In the genomic region with DNA sequence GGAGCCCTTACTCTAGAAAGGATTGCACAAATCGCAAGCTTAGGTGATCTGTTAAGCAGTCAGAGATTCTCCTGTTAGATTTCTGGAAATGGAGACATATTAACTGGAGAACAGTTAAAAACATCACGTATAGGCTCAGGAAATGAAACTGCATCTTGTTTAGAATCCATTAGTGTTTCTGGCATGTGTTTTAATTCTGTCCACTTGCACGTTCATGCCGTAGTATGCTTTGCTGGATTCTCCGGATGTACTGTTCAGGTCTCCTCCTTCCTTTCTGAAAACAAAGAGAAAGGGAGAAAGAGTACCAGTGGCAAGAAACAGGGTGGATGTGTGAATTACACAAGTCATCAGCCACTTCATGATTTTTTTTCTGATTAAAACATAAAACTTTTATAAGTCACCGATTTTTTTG, we compare ENCODE assay signal across 8 cellular contexts. TPM values are rescaled to one million over a fixed set of nuclear protein-coding genes. Genes with fewer than 3 reads are reported as not detected.
DNase-seq lines count a peak whose midpoint lies in the region; ATAC-seq and TF ChIP-seq lines count a peak whose summit lies in the region.

No MANE protein-coding gene starts in this region.

- no peak for TF ChIP-seq CTCF in AG09309 (IDR thresholded peaks at IDR 0.05; ENCODE audit: control insufficient read depth, insufficient read depth, low read depth, low read length, missing control alignments)
- no peak for TF ChIP-seq CTCF in GM20000 (IDR thresholded peaks at IDR 0.05; ENCODE audit: extremely low read depth, missing control alignments)

- peaks cover 56% of the 10 kb centered on the region for H3K4me1 Mint-ChIP-seq in activated T-helper 1 cell treated with anti-CD3 and anti-CD28 coated beads, Interleukin-12 subunit alpha, Interleukin-12 subunit beta, Interleukin-2, Interleukin-4 antibody, amounts not matched to agents 30 ng/mL and 10 ng/mL and 1 ng/mL, durations not matched to agents 14 hours and 24 hours and 36 hours (ENCODE audit: low read depth)
- H3K4me1 Mint-ChIP-seq in stimulated activated naive CD8-positive, alpha-beta T cell treated with anti-CD3 and anti-CD28 coated beads, Interleukin-15, amount 100 ng/mL, for 72 hours = peaks cover 68% of the 10 kb centered on the region

- peaks cover 82% of the 10 kb centered on the region for H3K27me3 Mint-ChIP-seq in activated T-helper 1 cell treated with anti-CD3 and anti-CD28 coated beads, Interleukin-12 subunit alpha, Interleukin-12 subunit beta, Interleukin-2, Interleukin-4 antibody, amounts not matched to agents 30 ng/mL and 10 ng/mL and 1 ng/mL, durations not matched to agents 14 hours and 24 hours and 36 hours (ENCODE audit: insufficient read depth)
- H3K27me3 Mint-ChIP-seq in stimulated activated naive CD8-positive, alpha-beta T cell treated with anti-CD3 and anti-CD28 coated beads, Interleukin-15, amount 100 ng/mL, for 72 hours = peaks cover 35% of the 10 kb centered on the region

- DNase-seq in AG09309 (ENCODE audit: low read depth) (no peak), GM20000 (ENCODE audit: low spot score) (peak; percentile 51), NCI-H446 (lab: John Stamatoyannopoulos, UW) (no peak), ecto neural progenitor cell (ENCODE audit: low spot score) (no peak)
- DNase-seq in activated T-helper 1 cell treated with anti-CD3 and anti-CD28 coated beads, Interleukin-12 subunit alpha, Interleukin-12 subunit beta, Interleukin-2, Interleukin-4 antibody, amounts not matched to agents 30 ng/mL and 10 ng/mL and 1 ng/mL, durations not matched to agents 14 hours and 24 hours and 36 hours (ENCODE audit: low spot score) = no peak
- DNase-seq in stimulated activated naive CD8-positive, alpha-beta T cell treated with anti-CD3 and anti-CD28 coated beads, Interleukin-15, amount 100 ng/mL, for 72 hours = peak in 1 of 2 donors; percentile 28

- peaks cover 23% of the 10 kb centered on the region for H3K4me1 ChIP-seq in iPS-20b (ENCODE audit: insufficient read depth, low read length)

- H3K27ac Mint-ChIP-seq in activated T-helper 1 cell treated with anti-CD3 and anti-CD28 coated beads, Interleukin-12 subunit alpha, Interleukin-12 subunit beta, Interleukin-2, Interleukin-4 antibody, amounts not matched to agents 30 ng/mL and 10 ng/mL and 1 ng/mL, durations not matched to agents 14 hours and 24 hours and 36 hours = no peak overlapping the region
- peak overlapping the region; percentile 88 to 96 for H3K27ac Mint-ChIP-seq in stimulated activated naive CD8-positive, alpha-beta T cell treated with anti-CD3 and anti-CD28 coated beads, Interleukin-15, amount 100 ng/mL, for 72 hours

- no peaks in the 10 kb centered on the region for H3K9me3 ChIP-seq in iPS-20b (ENCODE audit: insufficient read depth, low read depth, low read length)

- peak overlapping the region; percentile 87 for H3K4me3 Mint-ChIP-seq in activated T-helper 1 cell treated with anti-CD3 and anti-CD28 coated beads, Interleukin-12 subunit alpha, Interleukin-12 subunit beta, Interleukin-2, Interleukin-4 antibody, amounts not matched to agents 30 ng/mL and 10 ng/mL and 1 ng/mL, durations not matched to agents 14 hours and 24 hours and 36 hours
- H3K4me3 Mint-ChIP-seq in stimulated activated naive CD8-positive, alpha-beta T cell treated with anti-CD3 and anti-CD28 coated beads, Interleukin-15, amount 100 ng/mL, for 72 hours = peak overlapping the region; percentile 97 to 98

- H3K27ac ChIP-seq in iPS-20b (ENCODE audit: low read length) = no peak overlapping the region

- H3K4me3 ChIP-seq in AG09309 (ENCODE audit: control insufficient read depth, low read depth, low read length) = peak overlapping the region; percentile 97
- H3K4me3 ChIP-seq in iPS-20b (ENCODE audit: low read length) = peak overlapping the region; percentile 93

- H3K36me3 Mint-ChIP-seq in activated T-helper 1 cell treated with anti-CD3 and anti-CD28 coated beads, Interleukin-12 subunit alpha, Interleukin-12 subunit beta, Interleukin-2, Interleukin-4 antibody, amounts not matched to agents 30 ng/mL and 10 ng/mL and 1 ng/mL, durations not matched to agents 14 hours and 24 hours and 36 hours (ENCODE audit: low read depth) = no peaks in the 10 kb centered on the region

- intact Hi-C loops in activated T-helper 1 cell treated with anti-CD3 and anti-CD28 coated beads, Interleukin-12 subunit alpha, Interleukin-12 subunit beta, Interleukin-2, Interleukin-4 antibody, amounts not matched to agents 30 ng/mL and 10 ng/mL and 1 ng/mL, durations not matched to agents 14 hours and 24 hours and 36 hours (cut with micrococcal nuclease) = loop anchor here (5.0 to 10.0 kb wide), 2 partner anchors 264 to 539 kb away; no protein-coding TSS in a partner anchor

- H3K9me3 Mint-ChIP-seq in activated T-helper 1 cell treated with anti-CD3 and anti-CD28 coated beads, Interleukin-12 subunit alpha, Interleukin-12 subunit beta, Interleukin-2, Interleukin-4 antibody, amounts not matched to agents 30 ng/mL and 10 ng/mL and 1 ng/mL, durations not matched to agents 14 hours and 24 hours and 36 hours = no peaks in the 10 kb centered on the region
- H3K9me3 Mint-ChIP-seq in stimulated activated naive CD8-positive, alpha-beta T cell treated with anti-CD3 and anti-CD28 coated beads, Interleukin-15, amount 100 ng/mL, for 72 hours = no peaks in the 10 kb centered on the region

- ATAC-seq in stimulated activated naive CD8-positive, alpha-beta T cell treated with anti-CD3 and anti-CD28 coated beads, Interleukin-15, amount 100 ng/mL, for 72 hours = no peak
- no peak for ATAC-seq in HG02938 (IDR thresholded peaks at IDR 0.05; ENCODE audit: unreplicated experiment)

- peak overlapping the region; percentile 82 for H3K9ac ChIP-seq in iPS-20b (ENCODE audit: low read depth, low read length)

- no peaks in the 10 kb centered on the region for H3K36me3 ChIP-seq in iPS-20b (ENCODE audit: insufficient read depth, low read depth, low read length)

- peaks cover 54% of the 10 kb centered on the region for H3K27me3 ChIP-seq in iPS-20b (ENCODE audit: insufficient read depth, low read length)

RNA-seq across cellular contexts. Expression of a gene that starts 2.5 kb away (rescaled TPM):
- total RNA-seq in activated T-helper 1 cell treated with anti-CD3 and anti-CD28 coated beads, Interleukin-12 subunit alpha, Interleukin-12 subunit beta, Interleukin-2, Interleukin-4 antibody, amounts not matched to agents 30 ng/mL and 10 ng/mL and 1 ng/mL, durations not matched to agents 14 hours and 24 hours and 36 hours = 0.29 and 0.39 TPM in 2 replicates
